Comparison of ENCODE assay signal across 16 cellular contexts in genomic region chr6:11425876-11426275, GRCh38.
DNase-seq lines count a peak whose midpoint lies in the region; ATAC-seq and TF ChIP-seq lines count a peak whose summit lies in the region.
"Had no signal": no experiment of that assay in that cellular context is flagged by ENCODE, and none has a peak within 500 bp of the region (broad histone marks: within the 10 kb centered on the region; RNA-seq: fewer than 3 reads in every experiment).

No MANE protein-coding gene starts in this region.

- POLR2A ChIA-PET in Caco-2 (lab: Charles Lee) = interaction anchor here (0.6 kb wide), 1 partner anchor 193 kb away, joined by 3 read pairs; the partner anchor contains the start of gene NEDD9

- BruUV-seq in Caco-2 (replicated peaks; lab: Mats Ljungman, UMichigan) = no TSS peak

- no peak overlapping the region for H3K9ac ChIP-seq in mesenchymal stem cell (ENCODE audit: low read length)
- no peak overlapping the region for H3K9ac ChIP-seq in trophoblast cell (ENCODE audit: low read length)

- intact Hi-C loops in Caco-2 (cut with micrococcal nuclease; ENCODE audit: unreplicated experiment) = loop anchor here (1.0 kb wide), 2 partner anchors 8 to 36 kb away; no protein-coding TSS in a partner anchor

- CTCF ChIA-PET in Caco-2 (lab: Charles Lee) = no interaction called here

- H2BK5ac ChIP-seq in mesenchymal stem cell (ENCODE audit: low read depth, low read length, poor library complexity, severe bottlenecking) (no peak overlapping the region), trophoblast cell (ENCODE audit: low read depth, low read length, poor library complexity) (no peak overlapping the region)

- no peak for ATAC-seq in RWPE2 (ENCODE audit: low read depth)
- no peak for ATAC-seq in GM18519 (IDR thresholded peaks at IDR 0.05; ENCODE audit: low FRiP score, unreplicated experiment)
- no peak for ATAC-seq in stimulated activated naive CD8-positive, alpha-beta T cell treated with anti-CD3 and anti-CD28 coated beads, Interleukin-15, Interleukin-2, amounts not matched to agents 100 U/mL and 50 U/mL, for 24 hours

- H2AK5ac ChIP-seq in mesenchymal stem cell (ENCODE audit: low read length, severe bottlenecking) (peak overlapping the region; percentile 54), trophoblast cell (ENCODE audit: low read length) (peak overlapping the region; percentile 85)

- H3K23ac ChIP-seq in mesenchymal stem cell (ENCODE audit: low read length in 2 of 2) (no peak overlapping the region), trophoblast cell (ENCODE audit: low read length) (no peak overlapping the region)

- H3K4ac ChIP-seq in mesenchymal stem cell (ENCODE audit: low read depth in 1 of 2, low read length in 2 of 2) = peak overlapping the region in 1 of 2 experiments; percentile 17
- H3K4ac ChIP-seq in trophoblast cell (ENCODE audit: low read depth, low read length) = no peak overlapping the region

- H3K4me1 Mint-ChIP-seq in Caco-2 (ENCODE audit: low read depth, unreplicated experiment) = peaks cover 44% of the 10 kb centered on the region

- peak overlapping the region; percentile 69 to 75 for H2BK12ac ChIP-seq in mesenchymal stem cell (ENCODE audit: low read length in 2 of 2)
- peak overlapping the region; percentile 67 for H2BK12ac ChIP-seq in trophoblast cell (ENCODE audit: low read length)

- H3K4me1 ChIP-seq in Caco-2 (peaks cover 47% of the 10 kb centered on the region), RWPE2 (ENCODE audit: insufficient read depth, poor library complexity, severe bottlenecking) (peaks cover 34% of the 10 kb centered on the region), mesenchymal stem cell (ENCODE audit: control insufficient read depth, insufficient read depth, low read depth, low read length) (peaks cover 29% of the 10 kb centered on the region), trophoblast cell (ENCODE audit: control insufficient read depth in 1 of 2, insufficient read depth in 2 of 2, low read length in 2 of 2) (peaks cover 16 to 38% of the 10 kb centered on the region in 2 experiments)

- H3K27me3 ChIP-seq in Caco-2 (replicated peaks; ENCODE audit: control insufficient read depth, insufficient read depth, low read length) = no peaks in the 10 kb centered on the region
- H3K27me3 ChIP-seq in RWPE2 (ENCODE audit: insufficient read depth, poor library complexity, severe bottlenecking) = no peaks in the 10 kb centered on the region
- H3K27me3 ChIP-seq in mesenchymal stem cell (ENCODE audit: control insufficient read depth in 1 of 2, insufficient read depth in 1 of 2, low read length in 2 of 2) = no peaks in the 10 kb centered on the region
- H3K27me3 ChIP-seq in trophoblast cell (ENCODE audit: insufficient read depth, low read length) = no peaks in the 10 kb centered on the region

- no peak overlapping the region for H3K4me3 ChIP-seq in Caco-2 (ENCODE audit: low read depth, low read length)
- H3K4me3 ChIP-seq in RWPE2 (ENCODE audit: severe bottlenecking) = no peak overlapping the region
- H3K4me3 ChIP-seq in mesenchymal stem cell (ENCODE audit: insufficient read depth in 1 of 2, low read depth in 1 of 2, low read length in 2 of 2) = no peak overlapping the region
- no peak overlapping the region for H3K4me3 ChIP-seq in trophoblast cell (ENCODE audit: low read depth, low read length)

- no peak overlapping the region for H2BK15ac ChIP-seq in mesenchymal stem cell (ENCODE audit: low read depth, poor library complexity, severe bottlenecking)

- H3K27ac ChIP-seq in RWPE2 (ENCODE audit: poor library complexity, severe bottlenecking) (peak overlapping the region; percentile 38), mesenchymal stem cell (ENCODE audit: low read length, poor library complexity, severe bottlenecking) (no peak overlapping the region), trophoblast cell (ENCODE audit: low read depth, low read length) (no peak overlapping the region)

- peaks cover 6% of the 10 kb centered on the region for H3K36me3 Mint-ChIP-seq in Caco-2 (ENCODE audit: insufficient read depth, unreplicated experiment)
- H3K36me3 Mint-ChIP-seq: CD4-positive, CD25-positive, alpha-beta regulatory T cell; IgD-negative memory B cell had no signal

- H4K8ac ChIP-seq in mesenchymal stem cell (ENCODE audit: low read length) (no peak overlapping the region), trophoblast cell (ENCODE audit: low read depth, low read length) (no peak overlapping the region)

- no peaks in the 10 kb centered on the region for H3K9me3 Mint-ChIP-seq in Caco-2 (ENCODE audit: unreplicated experiment)
- H3K9me3 Mint-ChIP-seq: CD4-positive, CD25-positive, alpha-beta regulatory T cell had no signal

- TF ChIP-seq CTCF in Caco-2 (IDR thresholded peaks at IDR 0.05; ENCODE audit: insufficient read depth in 1 of 2, low read depth in 1 of 2, low read length in 1 of 2, severe bottlenecking in 1 of 2, unreplicated experiment in 1 of 2) (no peak), RWPE2 (IDR thresholded peaks at IDR 0.05; ENCODE audit: poor library complexity, severe bottlenecking) (no peak)

- H3K14ac ChIP-seq in mesenchymal stem cell (ENCODE audit: low read length in 2 of 2) = no peak overlapping the region
- no peak overlapping the region for H3K14ac ChIP-seq in trophoblast cell (ENCODE audit: low read length)

- no peak overlapping the region for H2BK120ac ChIP-seq in mesenchymal stem cell (ENCODE audit: low read depth, low read length)
- peak overlapping the region; percentile 64 for H2BK120ac ChIP-seq in trophoblast cell (ENCODE audit: insufficient read depth, low read length, poor library complexity)

- H3K27ac Mint-ChIP-seq in Caco-2 (ENCODE audit: unreplicated experiment) = peak overlapping the region; percentile 62
- H3K27ac Mint-ChIP-seq: CD4-positive, CD25-positive, alpha-beta regulatory T cell; IgD-negative memory B cell had no signal

- no peak overlapping the region for H3K4me2 ChIP-seq in mesenchymal stem cell (ENCODE audit: low read length, poor library complexity, severe bottlenecking)
- H3K4me2 ChIP-seq in trophoblast cell (ENCODE audit: low read length) = no peak overlapping the region

- no peak overlapping the region for H4K12ac ChIP-seq in trophoblast cell (ENCODE audit: low read depth, low read length)

- H3K36me3 ChIP-seq in Caco-2 (ENCODE audit: control insufficient read depth, insufficient read depth, low read length) (no peaks in the 10 kb centered on the region), RWPE2 (ENCODE audit: low read depth) (no peaks in the 10 kb centered on the region), mesenchymal stem cell (ENCODE audit: control insufficient read depth in 1 of 2, insufficient read depth in 2 of 2, low read depth in 1 of 2, low read length in 2 of 2) (peaks cover 0 to 6% of the 10 kb centered on the region in 2 experiments), trophoblast cell (ENCODE audit: control insufficient read depth in 1 of 2, insufficient read depth in 2 of 2, low read length in 2 of 2) (peaks cover 0 to 1% of the 10 kb centered on the region in 2 experiments)

- H3K4me3 Mint-ChIP-seq in Caco-2 (ENCODE audit: unreplicated experiment) = no peak overlapping the region
- H3K4me3 Mint-ChIP-seq: CD4-positive, CD25-positive, alpha-beta regulatory T cell; IgD-negative memory B cell had no signal

- WGBS in mesenchymal stem cell = 84% methylated on average over 1 of the region's 1 CpG
- no CpG with 5 or more reads among the region's 1 CpG for WGBS in trophoblast cell (ENCODE audit: extremely low coverage, insufficient coverage, insufficient read length)

- H2AFZ ChIP-seq in mesenchymal stem cell (ENCODE audit: low read depth, low read length) = no peak overlapping the region
- H2AFZ ChIP-seq in trophoblast cell (ENCODE audit: insufficient read depth, low read length, poor library complexity) = no peak overlapping the region

- DNase-seq in Caco-2 (no peak), RWPE2 (ENCODE audit: low spot score) (no peak), mesenchymal stem cell (no peak), trophoblast cell (no peak), SKM-1 (lab: John Stamatoyannopoulos, UW; ENCODE audit: unreplicated experiment) (no peak), ureter (ENCODE audit: low spot score) (no peak)
- DNase-seq in stimulated activated naive CD8-positive, alpha-beta T cell treated with anti-CD3 and anti-CD28 coated beads, Interleukin-15, Interleukin-2, amounts not matched to agents 100 U/mL and 50 U/mL, for 24 hours = no peak
- DNase-seq: CD4-positive, CD25-positive, alpha-beta regulatory T cell; DMS53; H7; NCI-H187; NCI-H345; NCI-H526 treated with DMSO at 0.1 percent for 48 hours; SIG-M5 had no signal

- H3K79me1 ChIP-seq in mesenchymal stem cell (replicated peaks; ENCODE audit: low read length, poor library complexity, severe bottlenecking) = no peaks in the 10 kb centered on the region
- H3K79me1 ChIP-seq in trophoblast cell (ENCODE audit: low read length) = peaks cover 22% of the 10 kb centered on the region

- peak overlapping the region in 1 of 2 experiments; percentile 55 for H3K18ac ChIP-seq in mesenchymal stem cell (ENCODE audit: low read depth in 1 of 2, low read length in 2 of 2)
- no peak overlapping the region for H3K18ac ChIP-seq in trophoblast cell (ENCODE audit: low read length)

- no peaks in the 10 kb centered on the region for H3K9me3 ChIP-seq in Caco-2
- no peaks in the 10 kb centered on the region for H3K9me3 ChIP-seq in RWPE2 (ENCODE audit: severe bottlenecking)
- H3K9me3 ChIP-seq in mesenchymal stem cell (ENCODE audit: control insufficient read depth, low read length) = no peaks in the 10 kb centered on the region
- H3K9me3 ChIP-seq in trophoblast cell (ENCODE audit: insufficient read depth, low read depth, low read length) = no peaks in the 10 kb centered on the region

- no peaks in the 10 kb centered on the region for H3K27me3 Mint-ChIP-seq in Caco-2 (ENCODE audit: insufficient read depth, unreplicated experiment)
- H3K27me3 Mint-ChIP-seq: CD4-positive, CD25-positive, alpha-beta regulatory T cell; IgD-negative memory B cell had no signal

- H4K91ac ChIP-seq in mesenchymal stem cell (ENCODE audit: low read length) = no peak overlapping the region
- peak overlapping the region; percentile 32 for H4K91ac ChIP-seq in trophoblast cell (ENCODE audit: low read depth, low read length)

- no peaks in the 10 kb centered on the region for H3K79me2 ChIP-seq in trophoblast cell (ENCODE audit: control insufficient read depth, insufficient read depth, low read length, poor library complexity)
